In genomic region chr9:105330755-105331154, GRCh38 we compare ENCODE assay signal across 1 cellular context.
TF ChIP-seq lines count a peak whose summit lies in the region.

No MANE protein-coding gene starts in this region.

TF ChIP-seq in HepG2, 621 proteins besides CTCF, POLR2A, EP300 and RAD21 (continued from another document and continues in another):
- no peak for TF ChIP-seq ZNF710 (CRISPR knock-in tag; IDR thresholded peaks at IDR 0.05; ENCODE audit: borderline replicate concordance)
- TF ChIP-seq ZNF839 (CRISPR knock-in tag; IDR thresholded peaks at IDR 0.05; ENCODE audit: borderline replicate concordance): no peak
- TF ChIP-seq ZFY (CRISPR knock-in tag; IDR thresholded peaks at IDR 0.05): no peak
- no peak for TF ChIP-seq ZNF337 (CRISPR knock-in tag; IDR thresholded peaks at IDR 0.05; ENCODE audit: borderline replicate concordance, low read depth)
- no peak for TF ChIP-seq ZBTB43 (CRISPR knock-in tag; conservative IDR thresholded peaks at IDR 0.05)
- TF ChIP-seq PHB2 (IDR thresholded peaks at IDR 0.05; ENCODE audit: partially characterized antibody): no peak
- no peak for TF ChIP-seq SP4 (CRISPR knock-in tag; IDR thresholded peaks at IDR 0.05)
- TF ChIP-seq ETV5 (CRISPR knock-in tag; IDR thresholded peaks at IDR 0.05; ENCODE audit: borderline replicate concordance): no peak
- no peak for TF ChIP-seq ZNF512 (CRISPR knock-in tag; IDR thresholded peaks at IDR 0.05)
- no peak for TF ChIP-seq TBP (CRISPR knock-in tag; IDR thresholded peaks at IDR 0.05)
- no peak for TF ChIP-seq KDM1A (CRISPR knock-in tag; IDR thresholded peaks at IDR 0.05)
- 0 out of 2 replicates have a peak, but pooled peaks have one; percentile 23 for TF ChIP-seq ZNF205 (CRISPR knock-in tag; IDR thresholded peaks at IDR 0.05)
- no peak for TF ChIP-seq RNF2 (conservative IDR thresholded peaks at IDR 0.05; ENCODE audit: low read depth)
- 0 out of 2 replicates have a peak, but pooled peaks have one; percentile 5 for TF ChIP-seq SRF (IDR thresholded peaks at IDR 0.05; ENCODE audit: low read depth, low read length)
- no peak for TF ChIP-seq ZNF136 (CRISPR knock-in tag; IDR thresholded peaks at IDR 0.05; ENCODE audit: low read depth)
- no peak for TF ChIP-seq ZNF567 (CRISPR knock-in tag; IDR thresholded peaks at IDR 0.05; ENCODE audit: borderline replicate concordance)
- TF ChIP-seq ZNF672 (CRISPR knock-in tag; IDR thresholded peaks at IDR 0.05): no peak
- 0 out of 2 replicates have a peak, but pooled peaks have one; percentile 21 for TF ChIP-seq HNF1A (IDR thresholded peaks at IDR 0.05; ENCODE audit: low read depth)
- TF ChIP-seq HNF1A (CRISPR knock-in tag; IDR thresholded peaks at IDR 0.05; ENCODE audit: borderline replicate concordance): no peak
- TF ChIP-seq MAX (IDR thresholded peaks at IDR 0.05): no peak
- no peak for TF ChIP-seq SMAD9 (CRISPR knock-in tag; IDR thresholded peaks at IDR 0.05)
- TF ChIP-seq ZNF674 (CRISPR knock-in tag; IDR thresholded peaks at IDR 0.05; ENCODE audit: low read depth): no peak
- no peak for TF ChIP-seq NAIF1 (CRISPR knock-in tag; IDR thresholded peaks at IDR 0.05; ENCODE audit: borderline replicate concordance)
- TF ChIP-seq RARA (CRISPR knock-in tag; IDR thresholded peaks at IDR 0.05): peak; percentile 49; the same call in 1 of the 2 replicates
- TF ChIP-seq ZFP36L1 (CRISPR knock-in tag; IDR thresholded peaks at IDR 0.05): no peak
- TF ChIP-seq YEATS4 (CRISPR knock-in tag; IDR thresholded peaks at IDR 0.05; ENCODE audit: borderline replicate concordance): no peak
- TF ChIP-seq CEBPG (CRISPR knock-in tag; IDR thresholded peaks at IDR 0.05): peak; percentile 87
- TF ChIP-seq CHD4 (IDR thresholded peaks at IDR 0.05; ENCODE audit: borderline replicate concordance, low read length): no peak
- TF ChIP-seq ZNF556 (CRISPR knock-in tag; IDR thresholded peaks at IDR 0.05; ENCODE audit: borderline replicate concordance): no peak
- no peak for TF ChIP-seq RBAK (CRISPR knock-in tag; IDR thresholded peaks at IDR 0.05)
- no peak for TF ChIP-seq SALL2 (CRISPR knock-in tag; IDR thresholded peaks at IDR 0.05)
- TF ChIP-seq PHF20 (CRISPR knock-in tag; IDR thresholded peaks at IDR 0.05): no peak
- TF ChIP-seq SIX1 (CRISPR knock-in tag; IDR thresholded peaks at IDR 0.05; ENCODE audit: borderline replicate concordance): peak; percentile 54; the same call in 1 of the 2 replicates
- no peak for TF ChIP-seq ZNF629 (CRISPR knock-in tag; conservative IDR thresholded peaks at IDR 0.05)
- no peak for TF ChIP-seq ZNF180 (CRISPR knock-in tag; IDR thresholded peaks at IDR 0.05; ENCODE audit: borderline replicate concordance, low read depth)
- peak; percentile 70 for TF ChIP-seq FOXP4 (CRISPR knock-in tag; IDR thresholded peaks at IDR 0.05)
- TF ChIP-seq STAT6 (CRISPR knock-in tag; IDR thresholded peaks at IDR 0.05; ENCODE audit: borderline replicate concordance): no peak
- TF ChIP-seq FOSL2 (CRISPR knock-in tag; IDR thresholded peaks at IDR 0.05): peak; percentile 40; the same call in 1 of the 2 replicates
- TF ChIP-seq ZNF256 (CRISPR knock-in tag; conservative IDR thresholded peaks at IDR 0.05): no peak
- TF ChIP-seq SMYD3 (CRISPR knock-in tag; IDR thresholded peaks at IDR 0.05): peak; percentile 67; the same call in 1 of the 2 replicates
- no peak for TF ChIP-seq ZNF687 (CRISPR knock-in tag; IDR thresholded peaks at IDR 0.05)
- no peak for TF ChIP-seq ZNF564 (CRISPR knock-in tag; IDR thresholded peaks at IDR 0.05)
- TF ChIP-seq POGK (CRISPR knock-in tag; conservative IDR thresholded peaks at IDR 0.05): no peak
- no peak for TF ChIP-seq NCOA1 (CRISPR knock-in tag; IDR thresholded peaks at IDR 0.05)
